11 cellular contexts compared by ENCODE assay signal in genomic region chr22:25475554-25476022, GRCh38.
DNase-seq lines count a peak whose midpoint lies in the region; ATAC-seq lines count a peak whose summit lies in the region.
"Had no signal": no experiment of that assay in that cellular context is flagged by ENCODE, and none has a peak within 500 bp of the region (broad histone marks: within the 10 kb centered on the region; RNA-seq: fewer than 3 reads in every experiment).

No MANE protein-coding gene starts in this region.

- CTCF ChIA-PET in activated CD8-positive, alpha-beta T cell treated with anti-CD3 and anti-CD28 coated beads, Interleukin-2, amount 10 ng/mL, durations not matched to agents 7 days and 5 days (lab: Charles Lee): no interaction called here

- peaks cover 36% of the 10 kb centered on the region for H3K36me3 Mint-ChIP-seq in activated CD8-positive, alpha-beta T cell treated with anti-CD3 and anti-CD28 coated beads, Interleukin-2, amount 10 ng/mL, durations not matched to agents 7 days and 5 days (ENCODE audit: low read depth)
- H3K36me3 Mint-ChIP-seq: natural killer cell treated with Interleukin-12 subunit alpha and Interleukin-12 subunit beta and Interleukin-15 and Interleukin-18, amount 100 ng/mL, for 72 hours had no signal

- peak; percentile 49 for ATAC-seq in activated CD8-positive, alpha-beta T cell treated with anti-CD3 and anti-CD28 coated beads, Interleukin-2, amount 10 ng/mL, durations not matched to agents 7 days and 5 days
- ATAC-seq in left colon: peak; percentile 24
- ATAC-seq: HCT116 had no signal

- peaks cover 9% of the 10 kb centered on the region for H3K4me1 Mint-ChIP-seq in activated CD8-positive, alpha-beta T cell treated with anti-CD3 and anti-CD28 coated beads, Interleukin-2, amount 10 ng/mL, durations not matched to agents 7 days and 5 days (ENCODE audit: low read depth)

- no peak overlapping the region for H3K4me3 ChIP-seq in Jurkat, Clone E6-1 (ENCODE audit: low read length)

- H3K27me3 Mint-ChIP-seq in activated CD8-positive, alpha-beta T cell treated with anti-CD3 and anti-CD28 coated beads, Interleukin-2, amount 10 ng/mL, durations not matched to agents 7 days and 5 days (ENCODE audit: low read depth): no peaks in the 10 kb centered on the region

- no peak overlapping the region for H3K4me3 Mint-ChIP-seq in activated CD8-positive, alpha-beta T cell treated with anti-CD3 and anti-CD28 coated beads, Interleukin-2, amount 10 ng/mL, durations not matched to agents 7 days and 5 days
- H3K4me3 Mint-ChIP-seq: natural killer cell treated with Interleukin-12 subunit alpha and Interleukin-12 subunit beta and Interleukin-15 and Interleukin-18, amount 100 ng/mL, for 72 hours had no signal

- no peak overlapping the region for H3K27ac Mint-ChIP-seq in activated CD8-positive, alpha-beta T cell treated with anti-CD3 and anti-CD28 coated beads, Interleukin-2, amount 10 ng/mL, durations not matched to agents 7 days and 5 days
- H3K27ac Mint-ChIP-seq: natural killer cell treated with Interleukin-12 subunit alpha and Interleukin-12 subunit beta and Interleukin-15 and Interleukin-18, amount 100 ng/mL, for 72 hours had no signal

- DNase-seq in AG08395 (ENCODE audit: low spot score) (peak; percentile 24), left colon (no peak), NCI-H526 treated with DMSO at 0.1 percent for 48 hours (lab: John Stamatoyannopoulos, UW) (no peak), hippocampal formation (lab: John Stamatoyannopoulos, UW) (no peak), OCI-M1 (lab: John Stamatoyannopoulos, UW) (no peak)
- peak; percentile 28 for DNase-seq in Jurkat, Clone E6-1 (ENCODE audit: low read depth, low spot score)
- no peak for DNase-seq in activated CD8-positive, alpha-beta T cell treated with anti-CD3 and anti-CD28 coated beads, Interleukin-2, amount 10 ng/mL, durations not matched to agents 7 days and 5 days
- no peak for DNase-seq in activated effector memory CD4-positive, alpha-beta T cell treated with Interleukin-2 at 50 U/mL for 16 hours
- DNase-seq: Caco-2 had no signal

- intact Hi-C loops in left colon (cut with DNase I, micrococcal nuclease): loop anchor here in 1 of 2 donors (10.0 kb wide), 1 partner anchor 289 kb away; no protein-coding TSS in a partner anchor

- POLR2A ChIA-PET in activated CD8-positive, alpha-beta T cell treated with anti-CD3 and anti-CD28 coated beads, Interleukin-2, amount 10 ng/mL, durations not matched to agents 7 days and 5 days (lab: Charles Lee): interaction anchor here (1.0 kb wide), 1 partner anchor 10 kb away, joined by 3 read pairs; no protein-coding TSS in a partner anchor

- peaks cover 3% of the 10 kb centered on the region for H3K9me3 Mint-ChIP-seq in activated CD8-positive, alpha-beta T cell treated with anti-CD3 and anti-CD28 coated beads, Interleukin-2, amount 10 ng/mL, durations not matched to agents 7 days and 5 days (ENCODE audit: insufficient read depth)
- H3K9me3 Mint-ChIP-seq: natural killer cell treated with Interleukin-12 subunit alpha and Interleukin-12 subunit beta and Interleukin-15 and Interleukin-18, amount 100 ng/mL, for 72 hours had no signal

Comparison
In these comparisons a context has a peak if more than half of its experiments do, and no peak if none do; other contexts are left out.
1. DNase-seq: peak in AG08395 (single experiment) and Jurkat, Clone E6-1 (single experiment); none in activated CD8-positive, alpha-beta T cell treated with anti-CD3 and anti-CD28 coated beads, Interleukin-2, amount 10 ng/mL, durations not matched to agents 7 days and 5 days (single experiment), left colon (0 of 2), NCI-H526 treated with DMSO at 0.1 percent for 48 hours (single experiment), activated effector memory CD4-positive, alpha-beta T cell treated with Interleukin-2 at 50 U/mL for 16 hours (single experiment), hippocampal formation (0 of 2) and OCI-M1 (single experiment).